11 cellular contexts compared by ENCODE assay signal in genomic region chr5:147946658-147947284, GRCh38. TPM values are rescaled to one million over a fixed set of nuclear protein-coding genes. Genes with fewer than 3 reads are reported as not detected.
"Had no signal": no experiment of that assay in that cellular context is flagged by ENCODE, and none has a peak within 500 bp of the region (broad histone marks: within the 10 kb centered on the region; RNA-seq: fewer than 3 reads in every experiment).

No MANE protein-coding gene starts in this region.

RNA-seq across cellular contexts. Expression of gene C5orf46, which starts 40.4 kb away (rescaled TPM):
- total RNA-seq: activated CD8-positive, alpha-beta T cell treated with anti-CD3 and anti-CD28 coated beads for 36 hours; activated naive CD8-positive, alpha-beta T cell treated with anti-CD3 and anti-CD28 coated beads for 36 hours; activated T-cell treated with anti-CD3 and anti-CD28 coated beads, Interleukin-2, amount 50 U/mL, for 72 hours; dorsolateral prefrontal cortex; endothelial cell of umbilical vein; frontal cortex; left colon; lung; mucosa of gallbladder; natural killer cell; upper lobe of right lung had no signal
